ENCODE assay signal across 9 cellular contexts in genomic region chr9:109251080-109251775, GRCh38.
DNase-seq lines count a peak whose midpoint lies in the region; ATAC-seq and TF ChIP-seq lines count a peak whose summit lies in the region.
"Had no signal": no experiment of that assay in that cellular context is flagged by ENCODE, and none has a peak within 500 bp of the region (broad histone marks: within the 10 kb centered on the region; RNA-seq: fewer than 3 reads in every experiment).

No MANE protein-coding gene starts in this region.

- no peaks in the 10 kb centered on the region for H3K27me3 Mint-ChIP-seq in activated CD8-positive, alpha-beta T cell treated with anti-CD3 and anti-CD28 coated beads, Interleukin-2, amount 10 ng/mL, durations not matched to agents 7 days and 5 days (ENCODE audit: low read depth)

- POLR2A ChIA-PET in activated CD8-positive, alpha-beta T cell treated with anti-CD3 and anti-CD28 coated beads, Interleukin-2, amount 10 ng/mL, durations not matched to agents 7 days and 5 days (lab: Charles Lee) = no interaction called here

- intact Hi-C loops in head of caudate nucleus (cut with DNase I) = no loop called here

- H3K4me1 Mint-ChIP-seq in activated CD8-positive, alpha-beta T cell treated with anti-CD3 and anti-CD28 coated beads, Interleukin-2, amount 10 ng/mL, durations not matched to agents 7 days and 5 days (ENCODE audit: low read depth) = no peaks in the 10 kb centered on the region

- no peak for ATAC-seq in activated CD8-positive, alpha-beta T cell treated with anti-CD3 and anti-CD28 coated beads, Interleukin-2, amount 10 ng/mL, durations not matched to agents 7 days and 5 days
- ATAC-seq in GM21529 (IDR thresholded peaks at IDR 0.05; ENCODE audit: unreplicated experiment) = no peak

- H3K9me3 Mint-ChIP-seq in activated CD8-positive, alpha-beta T cell treated with anti-CD3 and anti-CD28 coated beads, Interleukin-2, amount 10 ng/mL, durations not matched to agents 7 days and 5 days (ENCODE audit: insufficient read depth) = no peaks in the 10 kb centered on the region

- CTCF ChIA-PET in activated CD8-positive, alpha-beta T cell treated with anti-CD3 and anti-CD28 coated beads, Interleukin-2, amount 10 ng/mL, durations not matched to agents 7 days and 5 days (lab: Charles Lee) = interaction anchor here (0.8 kb wide), 1 partner anchor 10 kb away, joined by 3 read pairs; no protein-coding TSS in a partner anchor

- TF ChIP-seq CTCF in fibroblast of the aortic adventitia (IDR thresholded peaks at IDR 0.05; ENCODE audit: insufficient read depth, low read length) = no peak

- H3K4me3 ChIP-seq in fibroblast of the aortic adventitia (ENCODE audit: low read depth, low read length) = no peak overlapping the region

- H3K4me3 Mint-ChIP-seq in activated CD8-positive, alpha-beta T cell treated with anti-CD3 and anti-CD28 coated beads, Interleukin-2, amount 10 ng/mL, durations not matched to agents 7 days and 5 days = no peak overlapping the region

- no peak overlapping the region for H3K27ac Mint-ChIP-seq in activated CD8-positive, alpha-beta T cell treated with anti-CD3 and anti-CD28 coated beads, Interleukin-2, amount 10 ng/mL, durations not matched to agents 7 days and 5 days

- H3K36me3 Mint-ChIP-seq in activated CD8-positive, alpha-beta T cell treated with anti-CD3 and anti-CD28 coated beads, Interleukin-2, amount 10 ng/mL, durations not matched to agents 7 days and 5 days (ENCODE audit: low read depth) = no peaks in the 10 kb centered on the region

- peak; percentile 37 for DNase-seq in HuH-7.5 (ENCODE audit: low spot score)
- peak; percentile 7 for DNase-seq in NOMO-1 treated with dmso at 0.1 percent for 144 hours (lab: John Stamatoyannopoulos, UW; ENCODE audit: unreplicated experiment)
- DNase-seq in fibroblast of the aortic adventitia (ENCODE audit: low read depth) = peak; percentile 29
- peak; percentile 91 for DNase-seq in smooth muscle cell of the brain vasculature (ENCODE audit: low read depth, low spot score)
- DNase-seq in activated CD8-positive, alpha-beta T cell treated with anti-CD3 and anti-CD28 coated beads, Interleukin-2, amount 10 ng/mL, durations not matched to agents 7 days and 5 days = no peak
- DNase-seq in nucleus accumbens (lab: John Stamatoyannopoulos, UW) = no peak
- DNase-seq in head of caudate nucleus = no peak
- DNase-seq: midbrain had no signal

Comparison
In these comparisons a context has a peak if more than half of its experiments do, and no peak if none do; other contexts are left out.
1. DNase-seq: peak in HuH-7.5 (single experiment), NOMO-1 treated with dmso at 0.1 percent for 144 hours (single experiment), fibroblast of the aortic adventitia (single experiment) and smooth muscle cell of the brain vasculature (single experiment); none in activated CD8-positive, alpha-beta T cell treated with anti-CD3 and anti-CD28 coated beads, Interleukin-2, amount 10 ng/mL, durations not matched to agents 7 days and 5 days (single experiment), nucleus accumbens (0 of 56) and head of caudate nucleus (0 of 42).